Comparison of ENCODE assay signal across 1 cellular context in the genomic region with DNA sequence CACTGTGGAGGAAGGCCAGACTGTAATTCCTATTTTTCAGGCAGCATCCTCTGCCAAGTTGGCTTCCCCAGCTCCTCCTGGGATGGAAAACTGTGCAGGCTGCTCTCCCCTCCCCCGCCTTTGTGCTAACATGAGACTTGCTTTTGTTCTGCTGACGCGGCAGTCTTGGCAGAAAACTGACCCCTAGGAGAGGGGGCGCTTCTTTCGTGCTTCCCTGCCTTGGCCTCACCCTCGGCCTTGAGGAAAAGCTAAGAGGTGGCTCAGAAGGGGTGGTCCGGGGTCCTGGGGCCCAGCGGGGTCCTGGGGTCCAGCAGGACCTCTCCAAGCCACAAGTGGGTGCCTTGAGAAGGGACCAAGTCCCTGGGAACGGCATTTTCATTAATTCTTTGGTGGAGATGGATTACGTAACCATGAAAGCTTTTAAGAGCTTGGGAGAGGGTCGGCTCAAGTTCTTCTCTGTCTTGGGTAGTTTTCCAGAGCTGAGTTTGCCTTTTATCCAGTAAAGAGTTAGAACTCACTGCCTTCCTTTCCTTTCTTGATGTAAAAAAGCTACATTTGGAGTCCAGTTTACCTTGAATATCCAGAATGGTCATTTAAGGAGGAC.
TF ChIP-seq lines count a peak whose summit lies in the region.

No MANE protein-coding gene starts in this region.

TF ChIP-seq in endothelial cell of umbilical vein, 7 proteins besides CTCF, POLR2A, EP300 and RAD21:
- TF ChIP-seq POLR2AphosphoS5 (IDR thresholded peaks at IDR 0.05; ENCODE audit: insufficient read depth, low read depth, low read length) = no peak
- TF ChIP-seq EZH2 (IDR thresholded peaks at IDR 0.05; ENCODE audit: borderline replicate concordance, low read depth, low read length, severe bottlenecking) = no peak
- TF ChIP-seq MYC (IDR thresholded peaks at IDR 0.05; ENCODE audit: low read depth, low read length) = no peak
- no peak for TF ChIP-seq GATA2 (IDR thresholded peaks at IDR 0.05; ENCODE audit: insufficient read depth, insufficient read length, low read depth, low read length)
- no peak for TF ChIP-seq FOS (IDR thresholded peaks at IDR 0.05; ENCODE audit: borderline replicate concordance, insufficient read depth, low read length)
- no peak for TF ChIP-seq JUN (IDR thresholded peaks at IDR 0.05; ENCODE audit: borderline replicate concordance, insufficient read depth, insufficient read length, low read depth)
- TF ChIP-seq, protein P1, sequence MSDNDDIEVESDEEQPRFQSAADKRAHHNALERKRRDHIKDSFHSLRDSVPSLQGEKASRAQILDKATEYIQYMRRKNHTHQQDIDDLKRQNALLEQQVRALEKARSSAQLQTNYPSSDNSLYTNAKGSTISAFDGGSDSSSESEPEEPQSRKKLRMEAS (IDR thresholded peaks at IDR 0.05; ENCODE audit: insufficient read depth, insufficient read length) = no peak
